Comparison of ENCODE assay signal across 8 cellular contexts in the genomic region with DNA sequence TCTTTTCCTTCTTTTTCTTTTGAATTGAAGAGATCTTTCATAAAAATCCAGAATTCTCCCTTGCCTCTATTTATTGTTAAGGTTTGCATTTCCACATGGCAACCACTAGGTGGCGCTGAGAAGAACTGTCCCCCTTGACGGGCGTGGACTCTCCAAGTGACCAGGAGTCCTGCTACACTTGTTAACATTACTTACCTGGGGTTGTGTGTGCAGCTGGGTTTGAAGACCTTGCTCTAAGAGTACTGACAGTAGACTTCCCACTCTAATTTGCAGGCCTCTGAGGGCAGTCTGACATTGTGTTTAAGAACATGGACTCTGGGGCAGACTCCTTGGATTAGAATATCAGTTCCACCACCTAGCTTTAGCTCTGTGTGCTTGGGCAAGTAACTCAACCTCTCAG. TPM values are rescaled to one million over a fixed set of nuclear protein-coding genes. Genes with fewer than 3 reads are reported as not detected.
DNase-seq lines count a peak whose midpoint lies in the region; ATAC-seq and TF ChIP-seq lines count a peak whose summit lies in the region.

No MANE protein-coding gene starts in this region.

- peaks cover 5 to 7% of the 10 kb centered on the region in 2 donors for H3K9me3 Mint-ChIP-seq in stimulated activated naive CD8-positive, alpha-beta T cell treated with anti-CD3 and anti-CD28 coated beads, Interleukin-15, amount 100 ng/mL, for 72 hours

- H3K27me3 Mint-ChIP-seq in stimulated activated naive CD8-positive, alpha-beta T cell treated with anti-CD3 and anti-CD28 coated beads, Interleukin-15, amount 100 ng/mL, for 72 hours, result no peaks in the 10 kb centered on the region

- H3K27ac Mint-ChIP-seq in stimulated activated naive CD8-positive, alpha-beta T cell treated with anti-CD3 and anti-CD28 coated beads, Interleukin-15, amount 100 ng/mL, for 72 hours, result peak overlapping the region in 1 of 2 donors; percentile 46

- H3K27me3 ChIP-seq in adrenal gland (no peaks in the 10 kb centered on the region), left lung (no peaks in the 10 kb centered on the region)

- H3K4me1 Mint-ChIP-seq in stimulated activated naive CD8-positive, alpha-beta T cell treated with anti-CD3 and anti-CD28 coated beads, Interleukin-15, amount 100 ng/mL, for 72 hours, result peaks cover 68% of the 10 kb centered on the region

- no peaks in the 10 kb centered on the region for H3K9me3 ChIP-seq in adrenal gland (replicated peaks in 1 of 3)
- no peaks in the 10 kb centered on the region for H3K9me3 ChIP-seq in left lung

- ATAC-seq in HG02642 (IDR thresholded peaks at IDR 0.05; ENCODE audit: poor library complexity, unreplicated experiment), result peak; percentile 68
- peak; percentile 90 for ATAC-seq in left lung
- ATAC-seq in stimulated activated naive CD8-positive, alpha-beta T cell treated with anti-CD3 and anti-CD28 coated beads, Interleukin-15, amount 100 ng/mL, for 72 hours, result peak; percentile 65
- ATAC-seq in GM19395 (IDR thresholded peaks at IDR 0.05; ENCODE audit: unreplicated experiment), result no peak

- TF ChIP-seq CTCF in adrenal gland (IDR thresholded peaks at IDR 0.05) (peak; percentile 34 to 72 (median 64)), left lung (IDR thresholded peaks at IDR 0.05) (peak; percentile 71 to 74)

- H3K36me3 ChIP-seq in adrenal gland (replicated peaks in 1 of 2) (no peaks in the 10 kb centered on the region), left lung (no peaks in the 10 kb centered on the region)

- no peak for TF ChIP-seq POLR2A in adrenal gland (IDR thresholded peaks at IDR 0.05)

- H3K4me3 Mint-ChIP-seq in stimulated activated naive CD8-positive, alpha-beta T cell treated with anti-CD3 and anti-CD28 coated beads, Interleukin-15, amount 100 ng/mL, for 72 hours, result no peak overlapping the region

- peak; percentile 2 for DNase-seq in GM04504 (ENCODE audit: low read depth)
- DNase-seq in SK-MEL-5 (ENCODE audit: low read depth, low spot score), result peak; percentile 57
- DNase-seq in adrenal gland, result peak in 2 of 7 donors; percentile 18 to 21
- peak in 1 of 2 donors; percentile 39 for DNase-seq in left lung
- DNase-seq in stimulated activated naive CD8-positive, alpha-beta T cell treated with anti-CD3 and anti-CD28 coated beads, Interleukin-15, amount 100 ng/mL, for 72 hours, result peak; percentile 22 to 34
- no peak for DNase-seq in NCI-H345 treated with DMSO at 0.1 percent for 48 hours (lab: John Stamatoyannopoulos, UW; ENCODE audit: unreplicated experiment)

- no peak overlapping the region for H3K4me3 ChIP-seq in adrenal gland
- no peak overlapping the region for H3K4me3 ChIP-seq in left lung

- intact Hi-C loops in adrenal gland (cut with DNase I) (no loop called here), left lung (cut with DNase I) (loop anchor here in 1 of 2 donors (10.0 kb wide), 1 partner anchor 180 kb away; no protein-coding TSS in a partner anchor)

- H3K4me1 ChIP-seq in adrenal gland (replicated peaks in 1 of 2), result no peaks in the 10 kb centered on the region
- no peaks in the 10 kb centered on the region for H3K4me1 ChIP-seq in left lung

- no peak overlapping the region for H3K27ac ChIP-seq in adrenal gland
- no peak overlapping the region for H3K27ac ChIP-seq in left lung

- in situ Hi-C loops in SK-MEL-5 (cut with HindIII; ENCODE audit: low pct_unique_long_range_greater_than_20kb, low sequenced_read_pairs), result no loop called here

- WGBS in adrenal gland, 4 donors, result 3 to 12% (median 9%) methylated on average over 3 of the region's 3 CpGs

RNA-seq across cellular contexts. Expression of a gene that starts 52.8 kb away (rescaled TPM):
- 3.8 and 5.1 TPM in 2 replicates for total RNA-seq in SK-MEL-5 (2014; rRNA removed; shearing (Covaris generic))
- 1.2 and 1.9 TPM in 2 replicates for polyA plus RNA-seq in SK-MEL-5 (2015; cell fraction: cytosol; rRNA removed)
- 1.4 and 2.3 TPM in 2 replicates for polyA plus RNA-seq in SK-MEL-5 (2015; cell fraction: nucleus; rRNA removed)
- total RNA-seq in adrenal gland (1 to 10 TPM; 1.1 to 4.6 (median 3.3) TPM), left lung (10 to 100 TPM in 1 of 2 donors, 1 to 10 TPM in 1; 9.4 to 14.1 TPM)
- polyA plus RNA-seq in adrenal gland, result under 1 TPM; 0.47 to 0.82 (median 0.80) TPM
